In genomic region chr6:26319405-26320128, GRCh38 we compare ENCODE assay signal across 1 cellular context.
TF ChIP-seq lines count a peak whose summit lies in the region.

No MANE protein-coding gene starts in this region.

TF ChIP-seq in HepG2, 621 proteins besides CTCF, POLR2A, EP300 and RAD21 (continued from another document and continues in another):
- TF ChIP-seq HNF1A (IDR thresholded peaks at IDR 0.05; ENCODE audit: low read depth) (peak; percentile 47), HNF1A (CRISPR knock-in tag; IDR thresholded peaks at IDR 0.05; ENCODE audit: borderline replicate concordance) (no peak), ATF7-NPFF (CRISPR knock-in tag; IDR thresholded peaks at IDR 0.05; ENCODE audit: low read depth) (no peak), ZNF205 (CRISPR knock-in tag; IDR thresholded peaks at IDR 0.05) (no peak), YY1 (IDR thresholded peaks at IDR 0.05; ENCODE audit: insufficient read depth, insufficient replicate concordance, low read depth, low read length) (no peak), HMGXB4 (CRISPR knock-in tag; IDR thresholded peaks at IDR 0.05; ENCODE audit: borderline replicate concordance in 1 of 2, low read depth in 1 of 2) (peak; percentile 16 to 81; a peak in 3 of 4 replicates), ZIK1 (CRISPR knock-in tag; IDR thresholded peaks at IDR 0.05; ENCODE audit: borderline replicate concordance, low read depth) (no peak), ZNF275 (CRISPR knock-in tag; IDR thresholded peaks at IDR 0.05; ENCODE audit: borderline replicate concordance) (0 out of 2 replicates have a peak, but pooled peaks have one; percentile 33), RFX5 (IDR thresholded peaks at IDR 0.05; ENCODE audit: low read depth, low read length) (no peak), MZF1 (CRISPR knock-in tag; IDR thresholded peaks at IDR 0.05; ENCODE audit: borderline replicate concordance) (no peak), ZBTB10 (CRISPR knock-in tag; IDR thresholded peaks at IDR 0.05; ENCODE audit: borderline replicate concordance) (0 out of 2 replicates have a peak, but pooled peaks have one; percentile 23), ZNF574 (CRISPR knock-in tag; IDR thresholded peaks at IDR 0.05) (0 out of 2 replicates have a peak, but pooled peaks have one; percentile 33), HMGA1 (CRISPR knock-in tag; conservative IDR thresholded peaks at IDR 0.05) (no peak), SAP130 (CRISPR knock-in tag; IDR thresholded peaks at IDR 0.05; ENCODE audit: low read depth) (peak; percentile 49), SALL1 (CRISPR knock-in tag; IDR thresholded peaks at IDR 0.05) (no peak), SMAD3 (CRISPR knock-in tag; IDR thresholded peaks at IDR 0.05) (no peak), ZNF503 (CRISPR knock-in tag; IDR thresholded peaks at IDR 0.05) (no peak), PHF21A (CRISPR knock-in tag; IDR thresholded peaks at IDR 0.05) (no peak), ZNF292 (CRISPR knock-in tag; IDR thresholded peaks at IDR 0.05; ENCODE audit: borderline replicate concordance, low read depth) (no peak), ZSCAN30 (CRISPR knock-in tag; IDR thresholded peaks at IDR 0.05) (no peak), ZBTB38 (CRISPR knock-in tag; IDR thresholded peaks at IDR 0.05) (peak; percentile 54), GATAD2A (CRISPR knock-in tag; IDR thresholded peaks at IDR 0.05) (0 out of 2 replicates have a peak, but pooled peaks have one; percentile 4), ZSCAN29 (CRISPR knock-in tag; conservative IDR thresholded peaks at IDR 0.05) (peak; percentile 56; the same call in 1 of the 2 replicates), TBX2 (CRISPR knock-in tag; IDR thresholded peaks at IDR 0.05; ENCODE audit: borderline replicate concordance) (no peak), ZFX (CRISPR knock-in tag; IDR thresholded peaks at IDR 0.05; ENCODE audit: low read depth) (peak; percentile 50; the same call in 1 of the 2 replicates), MEF2D (CRISPR knock-in tag; IDR thresholded peaks at IDR 0.05) (0 out of 2 replicates have a peak, but pooled peaks have one; percentile 33), SOX13 (IDR thresholded peaks at IDR 0.05) (no peak), SOX13 (CRISPR knock-in tag; conservative IDR thresholded peaks at IDR 0.05 in 1 of 2, IDR thresholded peaks at IDR 0.05 in 1 of 2) (0 out of 4 replicates have a peak, but pooled peaks of 1 of the 2 experiments have one; percentile 6), THAP11 (CRISPR knock-in tag; IDR thresholded peaks at IDR 0.05) (no peak; the same call in 1 of the 2 replicates), MEIS1 (CRISPR knock-in tag; IDR thresholded peaks at IDR 0.05; ENCODE audit: borderline replicate concordance) (peak; percentile 41; the same call in 1 of the 2 replicates), ARID2 (CRISPR knock-in tag; IDR thresholded peaks at IDR 0.05; ENCODE audit: borderline replicate concordance) (0 out of 2 replicates have a peak, but pooled peaks have one; percentile 40), SNAI1 (CRISPR knock-in tag; IDR thresholded peaks at IDR 0.05; ENCODE audit: borderline replicate concordance) (no peak), ATF6 (CRISPR knock-in tag; conservative IDR thresholded peaks at IDR 0.05) (no peak), SPEN (CRISPR knock-in tag; IDR thresholded peaks at IDR 0.05; ENCODE audit: low read depth) (no peak), CHD2 (IDR thresholded peaks at IDR 0.05; ENCODE audit: low read depth, low read length) (no peak), ZBTB33 (CRISPR knock-in tag; IDR thresholded peaks at IDR 0.05) (peak; percentile 45; the same call in 1 of the 2 replicates), HNF4A (CRISPR knock-in tag; IDR thresholded peaks at IDR 0.05) (no peak)
